Comparison of ENCODE assay signal across 9 cellular contexts in genomic region chr6:55617272-55617671, GRCh38. TPM values are rescaled to one million over a fixed set of nuclear protein-coding genes. Genes with fewer than 3 reads are reported as not detected.
A peak's percentile ranks its signal among the peaks of the same experiment; 100 is the strongest.
DNase-seq lines count a peak whose midpoint lies in the region; ATAC-seq and TF ChIP-seq lines count a peak whose summit lies in the region.
"Had no signal": no experiment of that assay in that cellular context is flagged by ENCODE, and none has a peak within 500 bp of the region (broad histone marks: within the 10 kb centered on the region; RNA-seq: fewer than 3 reads in every experiment).

No MANE protein-coding gene starts in this region.

- H2AFZ ChIP-seq in smooth muscle cell (ENCODE audit: low read depth) = no peak overlapping the region

- no peaks in the 10 kb centered on the region for H3K9me3 ChIP-seq in smooth muscle cell (replicated peaks; ENCODE audit: low read depth)

- H4K20me1 ChIP-seq in smooth muscle cell (ENCODE audit: low read depth) = no peaks in the 10 kb centered on the region

- H3K4me1 ChIP-seq in smooth muscle cell (ENCODE audit: low read depth) = peaks cover 9% of the 10 kb centered on the region

- H3K27ac ChIP-seq in smooth muscle cell (ENCODE audit: low read depth) = no peak overlapping the region

- H3K4me2 ChIP-seq in smooth muscle cell = no peak overlapping the region

- no peaks in the 10 kb centered on the region for H3F3A ChIP-seq in smooth muscle cell (ENCODE audit: low read depth)

- WGBS in smooth muscle cell (ENCODE audit: low lambda C conversion rate) = 83% methylated on average over 5 of the region's 5 CpGs

- H3K4me3 ChIP-seq in smooth muscle cell = no peak overlapping the region

- TF ChIP-seq CTCF in smooth muscle cell (IDR thresholded peaks at IDR 0.05; ENCODE audit: borderline replicate concordance, insufficient read depth, poor library complexity, severe bottlenecking) = peak; percentile 55

- TF ChIP-seq POLR2A in erythroblast (IDR thresholded peaks at IDR 0.05; ENCODE audit: low read length) = no peak

- no peaks in the 10 kb centered on the region for H3K79me2 ChIP-seq in smooth muscle cell (ENCODE audit: low read depth)

- peaks cover 4% of the 10 kb centered on the region for H3K36me3 ChIP-seq in smooth muscle cell (ENCODE audit: low read depth)

- peak; percentile 0 for DNase-seq in NCI-H2196 (lab: John Stamatoyannopoulos, UW; ENCODE audit: unreplicated experiment)
- no peak for DNase-seq in NCI-H2196 treated with DMSO at 0.1 percent for 48 hours (lab: John Stamatoyannopoulos, UW; ENCODE audit: unreplicated experiment)
- DNase-seq in NCI-H82 (lab: John Stamatoyannopoulos, UW) = peak; percentile 69
- DNase-seq in erythroblast (lab: John Stamatoyannopoulos, UW) = peak; percentile 2 to 15
- no peak for DNase-seq in smooth muscle cell (lab: John Stamatoyannopoulos, UW; ENCODE audit: unreplicated experiment)
- no peak for DNase-seq in amygdala (lab: John Stamatoyannopoulos, UW)
- no peak for DNase-seq in stimulated activated naive CD4-positive, alpha-beta T cell (lab: John Stamatoyannopoulos, UW)
- DNase-seq: CD4-positive, CD25-positive, alpha-beta regulatory T cell had no signal

- ATAC-seq in HG02623 (IDR thresholded peaks at IDR 0.05; ENCODE audit: unreplicated experiment) = peak; percentile 83

- H3K27me3 ChIP-seq in smooth muscle cell (ENCODE audit: low read depth) = no peaks in the 10 kb centered on the region

- no peak overlapping the region for H3K9ac ChIP-seq in smooth muscle cell (ENCODE audit: low read depth)

RNA-seq across cellular contexts. Expression of gene HMGCLL1, which starts 38.3 kb away (rescaled TPM):
- total RNA-seq in smooth muscle cell = not detected in 2 replicates
- 0.27 TPM in 1 of 2 replicates, not detected in the other for polyA plus RNA-seq in smooth muscle cell
- total RNA-seq: CD4-positive, CD25-positive, alpha-beta regulatory T cell had no signal
- polyA plus RNA-seq: CD4-positive, CD25-positive, alpha-beta regulatory T cell had no signal

Comparison
In these comparisons a context has a peak if more than half of its experiments do, and no peak if none do; other contexts are left out.
1. DNase-seq: peak in NCI-H2196 (single experiment), NCI-H82 (single experiment) and erythroblast (2 of 2); none in NCI-H2196 treated with DMSO at 0.1 percent for 48 hours (single experiment), smooth muscle cell (single experiment), amygdala (0 of 56) and stimulated activated naive CD4-positive, alpha-beta T cell (0 of 6).